ENCODE assay signal across 13 cellular contexts in the genomic region with DNA sequence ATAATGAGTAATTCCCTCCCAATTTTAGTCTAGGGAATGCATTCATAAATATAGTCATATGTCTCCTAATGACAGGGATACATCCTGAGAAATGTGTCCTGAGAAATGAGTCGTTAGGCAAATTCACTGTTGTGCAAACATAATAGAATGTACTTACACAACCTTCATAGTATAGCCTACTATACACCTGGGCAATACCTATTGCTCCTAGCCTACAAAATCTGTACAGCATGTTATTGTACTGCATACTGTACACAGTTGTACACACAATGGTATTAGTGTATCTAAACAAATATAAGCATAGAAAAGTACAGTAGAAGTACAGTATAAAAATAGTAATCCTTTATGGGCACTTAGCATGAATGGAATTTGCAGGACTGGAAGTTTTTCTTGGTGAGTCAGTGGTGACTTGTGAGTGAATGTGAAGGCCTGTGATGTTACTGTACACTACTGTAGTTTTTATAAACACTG.
A peak's percentile ranks its signal among the peaks of the same experiment; 100 is the strongest.
DNase-seq lines count a peak whose midpoint lies in the region; ATAC-seq and TF ChIP-seq lines count a peak whose summit lies in the region.
"Had no signal": no experiment of that assay in that cellular context is flagged by ENCODE, and none has a peak within 500 bp of the region (broad histone marks: within the 10 kb centered on the region; RNA-seq: fewer than 3 reads in every experiment).

No MANE protein-coding gene starts in this region.

- H3K4me3 ChIP-seq in foreskin fibroblast (ENCODE audit: low read depth in 1 of 2, low read length in 2 of 2) = no peak overlapping the region
- H3K4me3 ChIP-seq: BLaER1 had no signal

- DNase-seq in ACHN = peak; percentile 88
- peak; percentile 90 for DNase-seq in HS-27A (ENCODE audit: low read depth)
- DNase-seq in T1000 (lab: John Stamatoyannopoulos, UW) = peak; percentile 8
- peak; percentile 64 to 79 for DNase-seq in foreskin fibroblast
- no peak for DNase-seq in activated T-cell treated with anti-CD3 and anti-CD28 coated beads, Interleukin-2, amount 50 U/mL, for 48 hours
- no peak for DNase-seq in superior temporal gyrus (ENCODE audit: extremely low spot score)
- DNase-seq in activated CD4-positive, CD25-positive, alpha-beta regulatory T cell (lab: John Stamatoyannopoulos, UW) = no peak
- DNase-seq: activated CD8-positive, alpha-beta memory T cell treated with anti-CD3 and anti-CD28 coated beads, Interleukin-2, amount 10 ng/mL, durations not matched to agents 7 days and 5 days; endodermal cell; NCI-H1417; T-helper 9 cell had no signal

- ATAC-seq in GM18870 (IDR thresholded peaks at IDR 0.05; ENCODE audit: unreplicated experiment) = no peak
- ATAC-seq: activated CD8-positive, alpha-beta memory T cell treated with anti-CD3 and anti-CD28 coated beads, Interleukin-2, amount 10 ng/mL, durations not matched to agents 7 days and 5 days had no signal

- TF ChIP-seq CTCF in foreskin fibroblast (IDR thresholded peaks at IDR 0.05; ENCODE audit: low read depth, low read length) = no peak

- in situ Hi-C loops in ACHN (cut with HindIII; ENCODE audit: low pct_ligation_motif_present, low pct_unique_long_range_greater_than_20kb, low sequenced_read_pairs) = no loop called here

Comparison
In these comparisons a context has a peak if more than half of its experiments do, and no peak if none do; other contexts are left out.
1. DNase-seq: peak in ACHN (single experiment), HS-27A (single experiment), T1000 (single experiment) and foreskin fibroblast (2 of 2); none in activated T-cell treated with anti-CD3 and anti-CD28 coated beads, Interleukin-2, amount 50 U/mL, for 48 hours (0 of 2), superior temporal gyrus (single experiment) and activated CD4-positive, CD25-positive, alpha-beta regulatory T cell (0 of 4).